In genomic region chr6:2952557-2953095, GRCh38 we compare ENCODE assay signal across 8 cellular contexts. TPM values are rescaled to one million over a fixed set of nuclear protein-coding genes. Genes with fewer than 3 reads are reported as not detected.
DNase-seq lines count a peak whose midpoint lies in the region; ATAC-seq and TF ChIP-seq lines count a peak whose summit lies in the region.

No MANE protein-coding gene starts in this region.

- peaks cover 15% of the 10 kb centered on the region for H3K4me1 ChIP-seq in DOHH2 (ENCODE audit: control insufficient read depth, low read length)

- H3K27ac ChIP-seq in DOHH2 (ENCODE audit: low read depth, low read length) = no peak overlapping the region

- no peaks in the 10 kb centered on the region for H4K20me1 ChIP-seq in DOHH2 (ENCODE audit: control insufficient read depth, insufficient read depth, low read depth, low read length)

- peak; percentile 95 for DNase-seq in HFFc6
- DNase-seq in NOMO-1 treated with dmso at 0.1 percent for 144 hours (lab: John Stamatoyannopoulos, UW; ENCODE audit: unreplicated experiment) = peak; percentile 63
- peak; percentile 59 for DNase-seq in activated T-cell treated with anti-CD3 and anti-CD28 coated beads for 48 hours (ENCODE audit: low read depth)
- peak; percentile 90 for DNase-seq in fibroblast of gingiva (ENCODE audit: low read depth)
- no peak for DNase-seq in natural killer cell treated with Interleukin-12 subunit alpha and Interleukin-12 subunit beta and Interleukin-15 and Interleukin-18, amount 100 ng/mL, for 72 hours (ENCODE audit: low spot score)
- DNase-seq in superior temporal gyrus (ENCODE audit: extremely low spot score) = peak; percentile 76
- DNase-seq in NCI-H2081 (lab: John Stamatoyannopoulos, UW) = no peak

- TF ChIP-seq CTCF in DOHH2 (IDR thresholded peaks at IDR 0.05; ENCODE audit: low read depth, low read length, poor library complexity, severe bottlenecking) (peak; percentile 100), HFFc6 (IDR thresholded peaks at IDR 0.05) (peak; percentile 100)

- H3K4me2 ChIP-seq in DOHH2 (ENCODE audit: low read length) = peak overlapping the region; percentile 56

- no peaks in the 10 kb centered on the region for H3K9me3 ChIP-seq in DOHH2 (ENCODE audit: control insufficient read depth, insufficient read depth, low read length)

- H3K4me3 ChIP-seq in DOHH2 (ENCODE audit: low read length) = peak overlapping the region; percentile 47

- peak; percentile 82 to 84 for ATAC-seq in natural killer cell treated with Interleukin-12 subunit alpha and Interleukin-12 subunit beta and Interleukin-15 and Interleukin-18, amount 100 ng/mL, for 72 hours

- H3K4me3 Mint-ChIP-seq in HFFc6 = peak overlapping the region; percentile 15; the same call in 1 of the 2 replicates
- peak overlapping the region; percentile 58 for H3K4me3 Mint-ChIP-seq in natural killer cell treated with Interleukin-12 subunit alpha and Interleukin-12 subunit beta and Interleukin-15 and Interleukin-18, amount 100 ng/mL, for 72 hours

- H3K79me2 ChIP-seq in DOHH2 (ENCODE audit: control insufficient read depth, low read length) = no peaks in the 10 kb centered on the region

- peaks cover 25% of the 10 kb centered on the region for H3K36me3 Mint-ChIP-seq in HFFc6 (ENCODE audit: low read depth)
- peaks cover 15% of the 10 kb centered on the region for H3K36me3 Mint-ChIP-seq in natural killer cell treated with Interleukin-12 subunit alpha and Interleukin-12 subunit beta and Interleukin-15 and Interleukin-18, amount 100 ng/mL, for 72 hours

- no peaks in the 10 kb centered on the region for H3K27me3 Mint-ChIP-seq in HFFc6 (ENCODE audit: insufficient read depth)
- no peaks in the 10 kb centered on the region for H3K27me3 Mint-ChIP-seq in natural killer cell treated with Interleukin-12 subunit alpha and Interleukin-12 subunit beta and Interleukin-15 and Interleukin-18, amount 100 ng/mL, for 72 hours

- peak overlapping the region; percentile 73 for H3K27ac Mint-ChIP-seq in HFFc6
- H3K27ac Mint-ChIP-seq in natural killer cell treated with Interleukin-12 subunit alpha and Interleukin-12 subunit beta and Interleukin-15 and Interleukin-18, amount 100 ng/mL, for 72 hours = peak overlapping the region; percentile 66 to 93

- peaks cover 2% of the 10 kb centered on the region; the same call in 1 of the 2 replicates for H3K27me3 ChIP-seq in DOHH2 (ENCODE audit: control insufficient read depth, low read length)

- no peaks in the 10 kb centered on the region for H3K9me2 ChIP-seq in DOHH2 (replicated peaks; ENCODE audit: control insufficient read depth, low read length)

- no peaks in the 10 kb centered on the region for H3K36me3 ChIP-seq in DOHH2 (ENCODE audit: control insufficient read depth, low read length)

- H3K9me3 Mint-ChIP-seq in HFFc6 = no peaks in the 10 kb centered on the region
- no peaks in the 10 kb centered on the region for H3K9me3 Mint-ChIP-seq in natural killer cell treated with Interleukin-12 subunit alpha and Interleukin-12 subunit beta and Interleukin-15 and Interleukin-18, amount 100 ng/mL, for 72 hours

- H3K4me1 Mint-ChIP-seq in HFFc6 (ENCODE audit: low read depth) = peaks cover 30% of the 10 kb centered on the region
- H3K4me1 Mint-ChIP-seq in natural killer cell treated with Interleukin-12 subunit alpha and Interleukin-12 subunit beta and Interleukin-15 and Interleukin-18, amount 100 ng/mL, for 72 hours (ENCODE audit: low read depth in 2 of 2) = peaks cover 21% of the 10 kb centered on the region in 2 donors

- no peaks in the 10 kb centered on the region for H3F3A ChIP-seq in DOHH2 (ENCODE audit: control insufficient read depth, insufficient read depth)

RNA-seq across cellular contexts. Expression of gene SERPINB6, which starts 18.7 kb away (rescaled TPM):
- 100 to 1,000 TPM; 109 to 142 (median 134) TPM for total RNA-seq in HFFc6 (2021; fragmentation: NEBNext Ultra II Directional; extraction: Animal tissue kit (Norgen Biotek cat#: 25700))
- 100 to 1,000 TPM; 158 to 170 TPM for total RNA-seq in natural killer cell treated with Interleukin-12 subunit alpha and Interleukin-12 subunit beta and Interleukin-15 and Interleukin-18, amount 100 ng/mL, for 72 hours

RNA-seq across cellular contexts. Expression of gene NQO2, which starts 47.1 kb away (rescaled TPM):
- total RNA-seq in HFFc6 (2021; fragmentation: NEBNext Ultra II Directional; extraction: Animal tissue kit (Norgen Biotek cat#: 25700)) = 10 to 100 TPM; 28.9 to 48.6 (median 43.6) TPM
- 10 to 100 TPM; 18.0 to 35.1 TPM for total RNA-seq in natural killer cell treated with Interleukin-12 subunit alpha and Interleukin-12 subunit beta and Interleukin-15 and Interleukin-18, amount 100 ng/mL, for 72 hours

RNA-seq across cellular contexts. Expression of gene SERPINB9, which starts 49.5 kb away (rescaled TPM):
- total RNA-seq in HFFc6 (2021; fragmentation: NEBNext Ultra II Directional; extraction: Animal tissue kit (Norgen Biotek cat#: 25700)) = 1 to 10 TPM in 3 of 6 experiments, under 1 TPM in 3; 0.73 to 1.4 (median 1.1) TPM
- 100 to 1,000 TPM in 1 of 2 donors, 10 to 100 TPM in 1; 59.0 to 159 TPM for total RNA-seq in natural killer cell treated with Interleukin-12 subunit alpha and Interleukin-12 subunit beta and Interleukin-15 and Interleukin-18, amount 100 ng/mL, for 72 hours

Comparison
In these comparisons a context has a peak if more than half of its experiments do, and no peak if none do; other contexts are left out.
1. DNase-seq: peak in HFFc6 (single experiment), NOMO-1 treated with dmso at 0.1 percent for 144 hours (single experiment), activated T-cell treated with anti-CD3 and anti-CD28 coated beads for 48 hours (single experiment), fibroblast of gingiva (single experiment) and superior temporal gyrus (single experiment); none in natural killer cell treated with Interleukin-12 subunit alpha and Interleukin-12 subunit beta and Interleukin-15 and Interleukin-18, amount 100 ng/mL, for 72 hours (single experiment) and NCI-H2081 (0 of 2).
2. RNA of gene SERPINB9, which starts 49.5 kb away (total RNA-seq): 59.0 to 159 TPM in natural killer cell treated with Interleukin-12 subunit alpha and Interleukin-12 subunit beta and Interleukin-15 and Interleukin-18, amount 100 ng/mL, for 72 hours; 0.73 to 1.4 TPM in HFFc6; every median in the first group is over 10 times any median in the second.